In genomic region chr11:77053217-77054013, GRCh38 we compare ENCODE assay signal across 1 cellular context.
TF ChIP-seq lines count a peak whose summit lies in the region.

No MANE protein-coding gene starts in this region.

TF ChIP-seq in K562, 482 proteins besides CTCF, POLR2A, EP300 and RAD21 (continued from another document):
- peak in 1 of 2 experiments; percentile 81; a peak in 2 of 4 replicates for TF ChIP-seq TEAD1 (CRISPR knock-in tag; IDR thresholded peaks at IDR 0.05)
- no peak for TF ChIP-seq HMGN3 (IDR thresholded peaks at IDR 0.05; ENCODE audit: borderline replicate concordance, extremely low read depth, insufficient read length, low read depth, low read length)
- TF ChIP-seq CBFA2T3 (IDR thresholded peaks at IDR 0.05), result peak; percentile 85
- TF ChIP-seq ZBTB8A (IDR thresholded peaks at IDR 0.05; ENCODE audit: partially characterized antibody), result no peak
- no peak for TF ChIP-seq PCBP1 (IDR thresholded peaks at IDR 0.05; ENCODE audit: low read depth, low read length, poor library complexity, severe bottlenecking)
- peak; percentile 81 for TF ChIP-seq PTRF (tag; IDR thresholded peaks at IDR 0.05)
- no peak for TF ChIP-seq NR2C1 (IDR thresholded peaks at IDR 0.05)
- no peak; the same call in 1 of the 2 replicates for TF ChIP-seq NR2C1 (tag; IDR thresholded peaks at IDR 0.05)
- TF ChIP-seq HDAC1 (IDR thresholded peaks at IDR 0.05), result no peak
- TF ChIP-seq BCL6 (CRISPR knock-in tag; IDR thresholded peaks at IDR 0.05), result peak; percentile 78; the same call in 1 of the 2 replicates
- 0 out of 2 replicates have a peak, but pooled peaks have one; percentile 57 for TF ChIP-seq DDX20 (tag; IDR thresholded peaks at IDR 0.05; ENCODE audit: low read depth)
- TF ChIP-seq ELF4 (CRISPR knock-in tag; IDR thresholded peaks at IDR 0.05), result 0 out of 2 replicates have a peak, but pooled peaks have one; percentile 48
- TF ChIP-seq NUFIP1 (IDR thresholded peaks at IDR 0.05; ENCODE audit: partially characterized antibody), result no peak
- TF ChIP-seq E4F1 (CRISPR knock-in tag; IDR thresholded peaks at IDR 0.05; ENCODE audit: borderline replicate concordance), result 0 out of 2 replicates have a peak, but pooled peaks have one; percentile 10
- TF ChIP-seq OTX1 (CRISPR knock-in tag; IDR thresholded peaks at IDR 0.05), result peak; percentile 64; the same call in 1 of the 2 replicates
- TF ChIP-seq NFE2 (IDR thresholded peaks at IDR 0.05; ENCODE audit: low read depth), result no peak
- peak; percentile 73 for TF ChIP-seq ATF4 (CRISPR knock-in tag; IDR thresholded peaks at IDR 0.05)
- no peak for TF ChIP-seq SETDB1 (IDR thresholded peaks at IDR 0.05; ENCODE audit: low read length)
- no peak for TF ChIP-seq MBD1 (CRISPR knock-in tag; IDR thresholded peaks at IDR 0.05)
TF ChIP-seq in K562: peak in this region for 71.
